18 cellular contexts compared by ENCODE assay signal in genomic region chr10:275680-276079, GRCh38.
DNase-seq lines count a peak whose midpoint lies in the region; ATAC-seq and TF ChIP-seq lines count a peak whose summit lies in the region.
"Had no signal": no experiment of that assay in that cellular context is flagged by ENCODE, and none has a peak within 500 bp of the region (broad histone marks: within the 10 kb centered on the region; RNA-seq: fewer than 3 reads in every experiment).

No MANE protein-coding gene starts in this region.

- H3K27ac Mint-ChIP-seq in endodermal cell, result no peak overlapping the region
- H3K27ac Mint-ChIP-seq: B cell; CD4-positive, CD25-positive, alpha-beta regulatory T cell; CD8-positive, alpha-beta T cell had no signal

- DNase-seq in endodermal cell (peak; percentile 32), retina (peak; percentile 14), posterior cingulate gyrus (no peak), HT-29 (ENCODE audit: low spot score) (no peak)
- DNase-seq: Caco-2; CD4-positive, CD25-positive, alpha-beta regulatory T cell; CD8-positive, alpha-beta T cell; DMS153; DND-41; GOT3; H7; HCEC 1CT had no signal

- no peaks in the 10 kb centered on the region for H3K9me2 ChIP-seq in Loucy (replicated peaks; ENCODE audit: low read depth, low read length)

- H3K27me3 Mint-ChIP-seq in endodermal cell (ENCODE audit: insufficient read depth), result no peaks in the 10 kb centered on the region
- H3K27me3 Mint-ChIP-seq: B cell; CD4-positive, CD25-positive, alpha-beta regulatory T cell had no signal

- H3K4me3 ChIP-seq in Loucy (ENCODE audit: low read length, poor library complexity, severe bottlenecking) (no peak overlapping the region), endodermal cell (ENCODE audit: low read length) (no peak overlapping the region)
- H3K4me3 ChIP-seq: BLaER1 had no signal

- no peaks in the 10 kb centered on the region for H4K20me1 ChIP-seq in Loucy (ENCODE audit: insufficient read depth, low read length, poor library complexity, severe bottlenecking)
- H4K20me1 ChIP-seq: BLaER1 had no signal

- no peak overlapping the region for H3K27ac ChIP-seq in endodermal cell (ENCODE audit: low read depth, low read length)
- H3K27ac ChIP-seq: 22Rv1, BLaER1, C4-2B had no signal

- H3K36me3 Mint-ChIP-seq in endodermal cell (ENCODE audit: low read depth), result peaks cover 18% of the 10 kb centered on the region

- TF ChIP-seq CTCF in Loucy (conservative IDR thresholded peaks at IDR 0.05; ENCODE audit: low read length), result no peak
- no peak for TF ChIP-seq CTCF in endodermal cell (conservative IDR thresholded peaks at IDR 0.05)

- H3K4me3 Mint-ChIP-seq in endodermal cell, result no peak overlapping the region
- H3K4me3 Mint-ChIP-seq: B cell; CD4-positive, CD25-positive, alpha-beta regulatory T cell; CD8-positive, alpha-beta T cell had no signal

- H3K9me3 ChIP-seq in Loucy (ENCODE audit: insufficient read depth, low read depth, low read length), result no peaks in the 10 kb centered on the region
- H3K9me3 ChIP-seq in endodermal cell (ENCODE audit: control insufficient read depth, low read length), result no peaks in the 10 kb centered on the region
- H3K9me3 ChIP-seq: BLaER1, Caco-2 had no signal

- H3K9me3 Mint-ChIP-seq in endodermal cell, result no peaks in the 10 kb centered on the region
- H3K9me3 Mint-ChIP-seq: CD8-positive, alpha-beta T cell had no signal

- peaks cover 50% of the 10 kb centered on the region for H3K4me1 ChIP-seq in Loucy (ENCODE audit: insufficient read depth, low read length, poor library complexity, severe bottlenecking)
- H3K4me1 ChIP-seq in endodermal cell (ENCODE audit: control insufficient read depth, insufficient read depth, low read length), result no peaks in the 10 kb centered on the region
- H3K4me1 ChIP-seq: Caco-2 had no signal

- ATAC-seq in HG02763 (IDR thresholded peaks at IDR 0.05; ENCODE audit: unreplicated experiment), result no peak
- ATAC-seq: CD8-positive, alpha-beta T cell had no signal

- WGBS in endodermal cell (ENCODE audit: insufficient coverage in 1 of 2, insufficient read length in 1 of 2), 2 experiments, result 94 to 95% methylated on average over 14 to 18 of the region's 18 CpGs

- H2AFZ ChIP-seq in Loucy (ENCODE audit: low read length), result no peak overlapping the region

- no peaks in the 10 kb centered on the region for H3K79me2 ChIP-seq in Loucy (ENCODE audit: insufficient read depth, low read length)

- H3F3A ChIP-seq in Loucy (ENCODE audit: low read depth), result no peaks in the 10 kb centered on the region

- intact Hi-C loops in posterior cingulate gyrus (cut with DNase I), result no loop called here

- H3K9ac ChIP-seq in Loucy (ENCODE audit: low read depth, low read length, poor library complexity, severe bottlenecking) (no peak overlapping the region), endodermal cell (ENCODE audit: extremely low read depth, low read length, poor library complexity, severe bottlenecking) (no peak overlapping the region)
- H3K9ac ChIP-seq: BLaER1 had no signal

- H3K36me3 ChIP-seq in Loucy (ENCODE audit: insufficient read depth, low read length) (no peaks in the 10 kb centered on the region), endodermal cell (ENCODE audit: control insufficient read depth, insufficient read depth, low read length) (peaks cover 15% of the 10 kb centered on the region)

- no peaks in the 10 kb centered on the region for H3K27me3 ChIP-seq in Loucy (ENCODE audit: insufficient read depth, low read length, poor library complexity, severe bottlenecking)
- no peaks in the 10 kb centered on the region for H3K27me3 ChIP-seq in endodermal cell (ENCODE audit: control insufficient read depth, insufficient read depth, low read length, poor library complexity, severe bottlenecking)
- H3K27me3 ChIP-seq: BLaER1 had no signal

- peak overlapping the region; percentile 26 for H3K4me2 ChIP-seq in Loucy (ENCODE audit: low read depth, low read length, poor library complexity, severe bottlenecking)
- H3K4me2 ChIP-seq: BLaER1 had no signal

- no peaks in the 10 kb centered on the region for H3K4me1 Mint-ChIP-seq in endodermal cell
- H3K4me1 Mint-ChIP-seq: B cell; CD4-positive, CD25-positive, alpha-beta regulatory T cell had no signal

Comparison
In these comparisons a context has a peak if more than half of its experiments do, and no peak if none do; other contexts are left out.
1. DNase-seq: peak in endodermal cell (single experiment) and retina (single experiment); none in posterior cingulate gyrus (0 of 10) and HT-29 (single experiment).